In genomic region chr15:78771020-78771419, GRCh38 we compare ENCODE assay signal across 1 cellular context. TPM values are rescaled to one million over a fixed set of nuclear protein-coding genes. Genes with fewer than 3 reads are reported as not detected.
"Had no signal": no experiment of that assay in that cellular context is flagged by ENCODE, and none has a peak within 500 bp of the region (broad histone marks: within the 10 kb centered on the region; RNA-seq: fewer than 3 reads in every experiment).

No MANE protein-coding gene starts in this region.

RNA-seq across cellular contexts. Expression of gene ADAMTS7, which starts 40.2 kb away (rescaled TPM):
- polyA plus RNA-seq: naive thymus-derived CD8-positive, alpha-beta T cell had no signal
